In genomic region chr1:159008744-159009188, GRCh38 we compare ENCODE assay signal across 9 cellular contexts. TPM values are rescaled to one million over a fixed set of nuclear protein-coding genes. Genes with fewer than 3 reads are reported as not detected.
DNase-seq lines count a peak whose midpoint lies in the region; ATAC-seq, FAIRE-seq and TF ChIP-seq lines count a peak whose summit lies in the region.
"Had no signal": no experiment of that assay in that cellular context is flagged by ENCODE, and none has a peak within 500 bp of the region (broad histone marks: within the 10 kb centered on the region; RNA-seq: fewer than 3 reads in every experiment).

No MANE protein-coding gene starts in this region.

- H3K36me3 ChIP-seq in OCI-LY1 (ENCODE audit: insufficient read depth, low read length): peaks cover 13% of the 10 kb centered on the region; the same call in 1 of the 2 replicates
- no peaks in the 10 kb centered on the region for H3K36me3 ChIP-seq in naive thymus-derived CD4-positive, alpha-beta T cell (ENCODE audit: control insufficient read depth in 2 of 3, insufficient read depth in 3 of 3, low read length in 3 of 3)
- H3K36me3 ChIP-seq in aorta (ENCODE audit: control insufficient read depth in 1 of 2, insufficient read depth in 2 of 2, low read length in 1 of 2): no peaks in the 10 kb centered on the region
- no peaks in the 10 kb centered on the region for H3K36me3 ChIP-seq in Caco-2 (ENCODE audit: control insufficient read depth, insufficient read depth, low read length)

- no peak for FAIRE-seq in D721Med (lab: Jason Lieb, UNC)
- FAIRE-seq: TTC549 had no signal

- ATAC-seq in GM18505 (IDR thresholded peaks at IDR 0.05; ENCODE audit: unreplicated experiment) (peak; percentile 57), HG02610 (IDR thresholded peaks at IDR 0.05; ENCODE audit: unreplicated experiment) (peak; percentile 73), aorta (ENCODE audit: low FRiP score) (peak; percentile 1)
- peak; percentile 70 for ATAC-seq in naive thymus-derived CD4-positive, alpha-beta T cell

- peak overlapping the region; percentile 85 for H3K4me3 Mint-ChIP-seq in activated naive CD8-positive, alpha-beta T cell treated with anti-CD3 and anti-CD28 coated beads for 36 hours
- H3K4me3 Mint-ChIP-seq in naive thymus-derived CD4-positive, alpha-beta T cell: peak overlapping the region; percentile 85 to 98 (median 92)
- no peak overlapping the region for H3K4me3 Mint-ChIP-seq in Caco-2 (ENCODE audit: unreplicated experiment)

- H3K9ac ChIP-seq in OCI-LY1 (ENCODE audit: low read length): peak overlapping the region; percentile 99

- TF ChIP-seq CTCF in OCI-LY1 (IDR thresholded peaks at IDR 0.05; ENCODE audit: low read length) (no peak), D721Med (IDR thresholded peaks at IDR 0.05; ENCODE audit: insufficient read depth, missing control alignments) (no peak), Caco-2 (IDR thresholded peaks at IDR 0.05; ENCODE audit: insufficient read depth in 1 of 2, low read depth in 1 of 2, low read length in 1 of 2, severe bottlenecking in 1 of 2, unreplicated experiment in 1 of 2) (no peak)

- H3K27ac Mint-ChIP-seq in activated naive CD8-positive, alpha-beta T cell treated with anti-CD3 and anti-CD28 coated beads for 36 hours: peak overlapping the region; percentile 95
- peak overlapping the region; percentile 92 to 99 (median 96) for H3K27ac Mint-ChIP-seq in naive thymus-derived CD4-positive, alpha-beta T cell
- H3K27ac Mint-ChIP-seq in Caco-2 (ENCODE audit: unreplicated experiment): no peak overlapping the region

- peak; percentile 62 for TF ChIP-seq POLR2A in GM18505 (IDR thresholded peaks at IDR 0.05; ENCODE audit: borderline replicate concordance, extremely low read depth, insufficient read depth, insufficient read length)

- H3K27ac ChIP-seq in OCI-LY1 (ENCODE audit: low read depth, low read length, poor library complexity, severe bottlenecking): peak overlapping the region; percentile 86
- H3K27ac ChIP-seq in naive thymus-derived CD4-positive, alpha-beta T cell (ENCODE audit: low read depth, low read length): peak overlapping the region; percentile 87
- no peak overlapping the region for H3K27ac ChIP-seq in aorta (ENCODE audit: low read depth in 1 of 2, low read length in 2 of 2)

- peak; percentile 71 for DNase-seq in activated naive CD8-positive, alpha-beta T cell treated with anti-CD3 and anti-CD28 coated beads for 36 hours
- peak in 8 of 9 donors; percentile 27 to 62 (median 50) for DNase-seq in naive thymus-derived CD4-positive, alpha-beta T cell
- no peak for DNase-seq in aorta
- DNase-seq in D721Med (ENCODE audit: insufficient read length, low spot score): no peak
- DNase-seq in Caco-2: no peak

- H3K27me3 ChIP-seq in OCI-LY1 (ENCODE audit: insufficient read depth, low read length) (no peaks in the 10 kb centered on the region), aorta (ENCODE audit: control insufficient read depth in 1 of 2, insufficient read depth in 2 of 2, low read length in 1 of 2) (no peaks in the 10 kb centered on the region), Caco-2 (replicated peaks; ENCODE audit: control insufficient read depth, insufficient read depth, low read length) (no peaks in the 10 kb centered on the region)
- H3K27me3 ChIP-seq in naive thymus-derived CD4-positive, alpha-beta T cell (ENCODE audit: control insufficient read depth in 2 of 2, insufficient read depth in 2 of 2, low read length in 2 of 2): no peaks in the 10 kb centered on the region

- H3K4me1 Mint-ChIP-seq in activated naive CD8-positive, alpha-beta T cell treated with anti-CD3 and anti-CD28 coated beads for 36 hours: peaks cover 44% of the 10 kb centered on the region
- peaks cover 26 to 54% (median 44%) of the 10 kb centered on the region in 7 donors for H3K4me1 Mint-ChIP-seq in naive thymus-derived CD4-positive, alpha-beta T cell
- no peaks in the 10 kb centered on the region for H3K4me1 Mint-ChIP-seq in Caco-2 (ENCODE audit: low read depth, unreplicated experiment)

- POLR2A ChIA-PET in naive thymus-derived CD4-positive, alpha-beta T cell (lab: Charles Lee): interaction anchor here (0.6 to 1.2 kb wide), 4 partner anchors 11 to 22 kb away, joined by 3 read pairs; no protein-coding TSS in a partner anchor
- POLR2A ChIA-PET in Caco-2 (lab: Charles Lee): no interaction called here

- peaks cover 8% of the 10 kb centered on the region; the same call in 1 of the 2 replicates for H3F3A ChIP-seq in OCI-LY1 (ENCODE audit: insufficient read depth, low read length)

- H3K79me2 ChIP-seq in OCI-LY1 (ENCODE audit: insufficient read depth, low read length): peaks cover 40% of the 10 kb centered on the region

- H3K9me3 ChIP-seq in OCI-LY1 (ENCODE audit: low read length) (no peaks in the 10 kb centered on the region), aorta (ENCODE audit: control insufficient read depth, low read length) (no peaks in the 10 kb centered on the region), Caco-2 (no peaks in the 10 kb centered on the region)
- no peaks in the 10 kb centered on the region for H3K9me3 ChIP-seq in naive thymus-derived CD4-positive, alpha-beta T cell (ENCODE audit: control insufficient read depth in 2 of 3, low read length in 3 of 3)

- H3K27me3 Mint-ChIP-seq in activated naive CD8-positive, alpha-beta T cell treated with anti-CD3 and anti-CD28 coated beads for 36 hours: no peaks in the 10 kb centered on the region
- H3K27me3 Mint-ChIP-seq in naive thymus-derived CD4-positive, alpha-beta T cell: no peaks in the 10 kb centered on the region
- H3K27me3 Mint-ChIP-seq in Caco-2 (ENCODE audit: insufficient read depth, unreplicated experiment): peaks cover 3% of the 10 kb centered on the region

- H3K36me3 Mint-ChIP-seq in activated naive CD8-positive, alpha-beta T cell treated with anti-CD3 and anti-CD28 coated beads for 36 hours: peaks cover 59% of the 10 kb centered on the region
- H3K36me3 Mint-ChIP-seq in naive thymus-derived CD4-positive, alpha-beta T cell: peaks cover 0 to 44% (median 0%) of the 10 kb centered on the region in 5 donors
- no peaks in the 10 kb centered on the region for H3K36me3 Mint-ChIP-seq in Caco-2 (ENCODE audit: insufficient read depth, unreplicated experiment)

- no TSS peak for BruUV-seq in Caco-2 (replicated peaks; lab: Mats Ljungman, UMichigan)

- intact Hi-C loops in naive thymus-derived CD4-positive, alpha-beta T cell (cut with micrococcal nuclease): loop anchor here (1.0 to 5.0 kb wide), 6 partner anchors 9 to 1871 kb away; partner anchors contain the start of genes ETV3 (in 1 of the 2) and PYHIN1 (in 1 of the 2)
- intact Hi-C loops in aorta (cut with DNase I): no loop called here
- intact Hi-C loops in Caco-2 (cut with micrococcal nuclease; ENCODE audit: unreplicated experiment): no loop called here

- H3K4me2 ChIP-seq in OCI-LY1 (ENCODE audit: low read length): peak overlapping the region; percentile 91

- H3K9me3 Mint-ChIP-seq in activated naive CD8-positive, alpha-beta T cell treated with anti-CD3 and anti-CD28 coated beads for 36 hours: peaks cover 4% of the 10 kb centered on the region
- H3K9me3 Mint-ChIP-seq in naive thymus-derived CD4-positive, alpha-beta T cell: peaks cover 0 to 7% (median 0%) of the 10 kb centered on the region in 11 donors
- H3K9me3 Mint-ChIP-seq in Caco-2 (ENCODE audit: unreplicated experiment): no peaks in the 10 kb centered on the region

- CTCF ChIA-PET in naive thymus-derived CD4-positive, alpha-beta T cell (lab: Charles Lee): no interaction called here
- CTCF ChIA-PET in Caco-2 (lab: Charles Lee): no interaction called here

- WGBS in aorta, 2 donors: 81 to 85% methylated on average over 4 of the region's 4 CpGs

- no peak overlapping the region for H2AFZ ChIP-seq in OCI-LY1 (ENCODE audit: low read length)

- peak overlapping the region; percentile 96 for H3K4me3 ChIP-seq in OCI-LY1 (ENCODE audit: low read depth, low read length, poor library complexity, severe bottlenecking)
- peak overlapping the region; percentile 86 for H3K4me3 ChIP-seq in naive thymus-derived CD4-positive, alpha-beta T cell (ENCODE audit: low read length)
- H3K4me3 ChIP-seq in aorta (ENCODE audit: low read length in 2 of 2): no peak overlapping the region
- H3K4me3 ChIP-seq in Caco-2 (ENCODE audit: low read depth, low read length): no peak overlapping the region

- no peaks in the 10 kb centered on the region for H4K20me1 ChIP-seq in OCI-LY1 (ENCODE audit: insufficient read depth, low read length)

- peaks cover 53% of the 10 kb centered on the region for H3K4me1 ChIP-seq in OCI-LY1 (ENCODE audit: insufficient read depth, low read length, severe bottlenecking)
- H3K4me1 ChIP-seq in naive thymus-derived CD4-positive, alpha-beta T cell (ENCODE audit: control insufficient read depth in 2 of 2, insufficient read depth in 2 of 2, low read length in 2 of 2): peaks cover 17 to 20% of the 10 kb centered on the region in 2 donors
- peaks cover 0 to 3% of the 10 kb centered on the region in 2 donors for H3K4me1 ChIP-seq in aorta (ENCODE audit: control insufficient read depth in 1 of 2, insufficient read depth in 2 of 2, low read length in 2 of 2)
- no peaks in the 10 kb centered on the region for H3K4me1 ChIP-seq in Caco-2

- H3K9me2 ChIP-seq in OCI-LY1 (ENCODE audit: low read depth, low read length): no peaks in the 10 kb centered on the region

RNA-seq across cellular contexts. Expression of gene IFI16, which starts 0.9 kb away (rescaled TPM):
- 100 to 1,000 TPM; 292 to 296 TPM for total RNA-seq in activated naive CD8-positive, alpha-beta T cell treated with anti-CD3 and anti-CD28 coated beads for 36 hours
- total RNA-seq in naive thymus-derived CD4-positive, alpha-beta T cell: 100 to 1,000 TPM in 2 of 5 experiments, 10 to 100 TPM in 3; 42.4 to 307 (median 96.0) TPM
- 10 to 100 TPM; 46.1 to 48.0 TPM for polyA plus RNA-seq in naive thymus-derived CD4-positive, alpha-beta T cell
- total RNA-seq in aorta (100 to 1,000 TPM; 112 to 174 TPM), Caco-2 (2022) (0.19 TPM in 1 of 2 replicates, not detected in the other)
- polyA plus RNA-seq in aorta: 100 to 1,000 TPM in 1 of 2 donors, 10 to 100 TPM in 1; 36.6 to 109 TPM

Comparison
In these comparisons a context has a peak if more than half of its experiments do, and no peak if none do; other contexts are left out.
1. ATAC-seq: peak in every context shown above with its lines; median percentile 73 in HG02610; 70 in naive thymus-derived CD4-positive, alpha-beta T cell; 57 in GM18505; 1 in aorta.
2. H3K27ac ChIP-seq: peak in OCI-LY1 (single experiment) and naive thymus-derived CD4-positive, alpha-beta T cell (single experiment); none in aorta (0 of 2).
3. H3K4me3 ChIP-seq: peak in OCI-LY1 (single experiment) and naive thymus-derived CD4-positive, alpha-beta T cell (single experiment); none in aorta (0 of 2) and Caco-2 (single experiment).
4. DNase-seq: peak in activated naive CD8-positive, alpha-beta T cell treated with anti-CD3 and anti-CD28 coated beads for 36 hours (single experiment) and naive thymus-derived CD4-positive, alpha-beta T cell (8 of 9); none in aorta (0 of 2), D721Med (single experiment) and Caco-2 (0 of 2).
5. RNA of gene IFI16, which starts 0.9 kb away (total RNA-seq): 292 to 296 TPM in activated naive CD8-positive, alpha-beta T cell treated with anti-CD3 and anti-CD28 coated beads for 36 hours, 112 to 174 TPM in aorta and 42.4 to 307 TPM in naive thymus-derived CD4-positive, alpha-beta T cell; 0.19 TPM in Caco-2; every median in the first group is over 10 times any median in the second.
6. intact Hi-C loops: an anchor here in naive thymus-derived CD4-positive, alpha-beta T cell (1.0 to 5.0 kb wide); none called in aorta and Caco-2.